ENCODE assay signal across 11 cellular contexts in the genomic region with DNA sequence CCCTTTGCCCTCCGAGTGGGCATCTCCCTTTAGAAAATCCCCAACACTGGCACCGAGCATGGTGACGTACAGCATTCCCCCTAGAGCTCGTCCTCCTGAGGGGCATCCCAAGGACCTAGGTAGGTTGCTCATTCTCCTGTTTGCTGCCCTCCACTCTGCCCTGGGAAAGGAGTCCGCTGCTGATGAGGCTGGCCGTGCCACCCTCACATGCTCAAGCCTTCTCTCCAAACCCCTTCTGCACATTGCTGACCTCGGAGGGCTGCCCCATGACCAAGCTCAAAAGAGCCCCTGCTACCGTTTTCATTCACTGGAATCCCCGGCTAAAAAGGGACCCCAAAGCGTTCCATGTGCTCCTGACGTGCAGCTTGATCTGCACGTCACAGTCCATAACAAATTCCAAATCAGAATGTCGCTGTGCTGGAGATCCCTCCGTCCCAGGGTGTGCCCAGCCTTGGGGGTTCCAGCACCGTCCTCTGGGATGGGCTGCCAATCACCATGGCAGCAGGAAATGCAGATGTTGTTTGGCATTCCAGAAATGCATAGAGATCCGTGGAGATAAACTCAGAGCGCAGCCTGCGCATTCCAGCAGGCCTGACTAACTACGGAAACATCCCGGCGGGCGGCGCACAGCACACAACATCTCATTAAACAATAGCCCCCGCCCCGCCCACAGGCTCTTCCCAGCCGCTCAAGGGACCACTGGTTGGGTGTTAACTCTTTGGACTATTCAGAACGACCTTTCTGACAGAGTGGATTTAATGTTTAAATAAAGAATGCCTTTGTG. TPM values are rescaled to one million over a fixed set of nuclear protein-coding genes. Genes with fewer than 3 reads are reported as not detected.
A peak's percentile ranks its signal among the peaks of the same experiment; 100 is the strongest.
DNase-seq lines count a peak whose midpoint lies in the region; ATAC-seq and TF ChIP-seq lines count a peak whose summit lies in the region.
"Had no signal": no experiment of that assay in that cellular context is flagged by ENCODE, and none has a peak within 500 bp of the region (broad histone marks: within the 10 kb centered on the region; RNA-seq: fewer than 3 reads in every experiment).

No MANE protein-coding gene starts in this region.

- intact Hi-C loops in activated naive CD4-positive, alpha-beta T cell treated with anti-CD3 and anti-CD28 coated beads for 36 hours (cut with micrococcal nuclease) = no loop called here
- intact Hi-C loops in aorta (cut with DNase I) = no loop called here

- H3K27ac ChIP-seq in aorta (ENCODE audit: low read depth in 1 of 2, low read length in 2 of 2) = no peak overlapping the region
- H3K27ac ChIP-seq: gastrocnemius medialis, vagina had no signal

- 22 to 31% methylated on average over 27 of the region's 27 CpGs for WGBS in aorta, 2 donors

- H3K27ac Mint-ChIP-seq in activated naive CD4-positive, alpha-beta T cell treated with anti-CD3 and anti-CD28 coated beads for 36 hours = no peak overlapping the region
- H3K27ac Mint-ChIP-seq: CD4-positive, CD25-positive, alpha-beta regulatory T cell had no signal

- H3K4me3 Mint-ChIP-seq in activated naive CD4-positive, alpha-beta T cell treated with anti-CD3 and anti-CD28 coated beads for 36 hours = no peak overlapping the region

- no peak for TF ChIP-seq CTCF in kidney epithelial cell (IDR thresholded peaks at IDR 0.05; ENCODE audit: insufficient read depth, low read length, poor library complexity, severe bottlenecking)

- DNase-seq in activated naive CD4-positive, alpha-beta T cell treated with anti-CD3 and anti-CD28 coated beads for 36 hours = peak; percentile 1
- DNase-seq in activated naive CD4-positive, alpha-beta T cell treated with Interleukin-2 at 50 U/mL for 16 hours = no peak
- DNase-seq in cerebellar cortex (ENCODE audit: low spot score) = peak; percentile 81
- DNase-seq in kidney epithelial cell (ENCODE audit: low read depth) = peak; percentile 92
- peak; percentile 79 to 88 for DNase-seq in aorta
- DNase-seq in NOMO-1 treated with DMSO at 0.1 percent for 48 hours (lab: John Stamatoyannopoulos, UW; ENCODE audit: unreplicated experiment) = no peak
- DNase-seq: CD4-positive, CD25-positive, alpha-beta regulatory T cell had no signal

- CTCF ChIA-PET in activated naive CD4-positive, alpha-beta T cell treated with anti-CD3 and anti-CD28 coated beads for 36 hours (lab: Charles Lee) = no interaction called here

- ATAC-seq in aorta (ENCODE audit: low FRiP score) = no peak
- no peak for ATAC-seq in GM21447 (IDR thresholded peaks at IDR 0.05; ENCODE audit: unreplicated experiment)
- no peak for ATAC-seq in HG03439 (IDR thresholded peaks at IDR 0.05; ENCODE audit: unreplicated experiment)

- peaks cover 16% of the 10 kb centered on the region for H3K4me1 Mint-ChIP-seq in activated naive CD4-positive, alpha-beta T cell treated with anti-CD3 and anti-CD28 coated beads for 36 hours (ENCODE audit: low read depth)

- H3K4me1 ChIP-seq in aorta (ENCODE audit: control insufficient read depth in 1 of 2, insufficient read depth in 2 of 2, low read length in 2 of 2) = no peaks in the 10 kb centered on the region

- H3K27me3 ChIP-seq in kidney epithelial cell (ENCODE audit: control insufficient read depth, insufficient read depth, low read length) (no peaks in the 10 kb centered on the region), aorta (ENCODE audit: control insufficient read depth in 1 of 2, insufficient read depth in 2 of 2, low read length in 1 of 2) (no peaks in the 10 kb centered on the region)
- H3K27me3 ChIP-seq: gastrocnemius medialis, vagina had no signal

- H3K4me3 ChIP-seq in kidney epithelial cell (ENCODE audit: low read depth, low read length) (no peak overlapping the region), aorta (ENCODE audit: low read length in 2 of 2) (no peak overlapping the region)
- H3K4me3 ChIP-seq: gastrocnemius medialis had no signal

- H3K9me3 Mint-ChIP-seq in activated naive CD4-positive, alpha-beta T cell treated with anti-CD3 and anti-CD28 coated beads for 36 hours = no peaks in the 10 kb centered on the region
- H3K9me3 Mint-ChIP-seq: CD4-positive, CD25-positive, alpha-beta regulatory T cell had no signal

- H3K36me3 ChIP-seq in kidney epithelial cell (ENCODE audit: control insufficient read depth, insufficient read depth, low read length) (no peaks in the 10 kb centered on the region), aorta (ENCODE audit: control insufficient read depth in 1 of 2, insufficient read depth in 2 of 2, low read length in 1 of 2) (no peaks in the 10 kb centered on the region)
- H3K36me3 ChIP-seq: gastrocnemius medialis, vagina had no signal

- H3K27me3 Mint-ChIP-seq in activated naive CD4-positive, alpha-beta T cell treated with anti-CD3 and anti-CD28 coated beads for 36 hours (ENCODE audit: low read depth) = no peaks in the 10 kb centered on the region
- H3K27me3 Mint-ChIP-seq: CD4-positive, CD25-positive, alpha-beta regulatory T cell had no signal

- H3K36me3 Mint-ChIP-seq in activated naive CD4-positive, alpha-beta T cell treated with anti-CD3 and anti-CD28 coated beads for 36 hours (ENCODE audit: low read depth) = peaks cover 2% of the 10 kb centered on the region
- H3K36me3 Mint-ChIP-seq: CD4-positive, CD25-positive, alpha-beta regulatory T cell had no signal

- H3K9me3 ChIP-seq in aorta (ENCODE audit: control insufficient read depth, low read length) = no peaks in the 10 kb centered on the region
- H3K9me3 ChIP-seq: gastrocnemius medialis, vagina had no signal

RNA-seq across cellular contexts. Expression of gene GNB1L, which starts 26.3 kb away (rescaled TPM):
- 1 to 10 TPM; 8.8 to 9.8 TPM for total RNA-seq in activated naive CD4-positive, alpha-beta T cell treated with anti-CD3 and anti-CD28 coated beads for 36 hours
- total RNA-seq in kidney epithelial cell (7.0 and 9.0 TPM in 2 replicates), aorta (1 to 10 TPM; 4.7 to 5.0 TPM)
- polyA plus RNA-seq in aorta = 10 to 100 TPM in 1 of 2 donors, 1 to 10 TPM in 1; 4.3 to 12.6 TPM

RNA-seq across cellular contexts. Expression of gene RTL10, which starts 26.3 kb away (rescaled TPM):
- total RNA-seq in activated naive CD4-positive, alpha-beta T cell treated with anti-CD3 and anti-CD28 coated beads for 36 hours = 10 to 100 TPM; 10.9 to 11.9 TPM
- total RNA-seq in kidney epithelial cell (10.9 and 12.6 TPM in 2 replicates), aorta (10 to 100 TPM in 1 of 2 donors, 1 to 10 TPM in 1; 7.7 to 16.6 TPM)
- 1 to 10 TPM; 5.5 to 8.0 TPM for polyA plus RNA-seq in aorta

Comparison
In these comparisons a context has a peak if more than half of its experiments do, and no peak if none do; other contexts are left out.
1. DNase-seq: peak in activated naive CD4-positive, alpha-beta T cell treated with anti-CD3 and anti-CD28 coated beads for 36 hours (single experiment), cerebellar cortex (single experiment), kidney epithelial cell (single experiment) and aorta (2 of 2); none in activated naive CD4-positive, alpha-beta T cell treated with Interleukin-2 at 50 U/mL for 16 hours (single experiment) and NOMO-1 treated with DMSO at 0.1 percent for 48 hours (single experiment).